1 cellular context compared by ENCODE assay signal in the genomic region with DNA sequence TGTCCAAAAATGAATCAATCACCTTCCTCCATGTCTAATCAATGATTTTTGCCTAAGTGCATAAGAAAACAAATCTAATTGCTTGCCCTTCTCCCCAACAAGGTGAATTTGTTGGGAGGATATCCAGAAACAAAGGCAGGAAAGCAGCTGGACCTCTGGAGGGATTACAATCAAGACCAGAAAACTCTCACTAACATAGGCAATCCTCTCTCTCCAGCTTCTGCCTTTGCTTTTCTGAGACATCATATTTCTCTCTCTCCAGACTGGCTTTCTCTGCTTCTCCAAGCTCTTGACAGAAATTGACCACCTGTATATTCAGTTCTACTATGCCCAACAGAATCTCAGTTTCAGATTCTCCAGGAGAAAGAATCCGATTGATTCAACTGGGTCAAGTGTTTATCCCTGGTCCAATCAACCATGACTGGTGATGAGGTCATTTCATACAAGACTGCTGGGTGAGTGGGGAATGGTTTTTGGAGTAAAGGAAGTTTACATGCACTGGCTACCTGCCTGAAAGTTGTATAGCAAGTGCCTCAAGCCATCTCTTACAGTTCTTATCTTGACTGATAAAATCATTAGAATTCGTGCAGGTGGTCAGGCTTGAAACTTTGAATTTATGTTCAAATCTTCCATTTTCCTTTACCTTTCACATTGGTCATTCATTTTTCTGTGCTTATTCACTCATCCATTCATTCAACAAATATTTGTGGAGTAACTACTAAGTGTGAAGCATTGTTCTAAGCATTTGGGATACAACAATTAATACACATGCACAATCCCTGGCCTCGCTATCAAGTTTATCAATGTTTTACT.
TF ChIP-seq lines count a peak whose summit lies in the region.

No MANE protein-coding gene starts in this region.

TF ChIP-seq in SK-N-SH, 30 proteins besides CTCF, POLR2A, EP300 and RAD21 (continued from another document):
- TF ChIP-seq USF1 (IDR thresholded peaks at IDR 0.05; ENCODE audit: borderline replicate concordance, low read depth), result no peak
